In genomic region chr14:23352506-23353432, GRCh38 we compare ENCODE assay signal across 8 cellular contexts. TPM values are rescaled to one million over a fixed set of nuclear protein-coding genes. Genes with fewer than 3 reads are reported as not detected.
DNase-seq lines count a peak whose midpoint lies in the region; ATAC-seq and TF ChIP-seq lines count a peak whose summit lies in the region.

Gene SLC22A17 (minus strand): TSS chr14:23352887.

- in situ Hi-C loops in GM13976 (cut with MboI; ENCODE audit: low sequenced_read_pairs, unreplicated experiment) = no loop called here

- TF ChIP-seq CTCF in GM13976 (IDR thresholded peaks at IDR 0.05; ENCODE audit: borderline replicate concordance, control extremely low read depth, extremely low read depth, insufficient read depth, missing control alignments) = no peak

- ATAC-seq in HG03354 (IDR thresholded peaks at IDR 0.05; ENCODE audit: poor library complexity, severe bottlenecking, unreplicated experiment) = no peak

- DNase-seq in GM13976 (ENCODE audit: low spot score) (peak; percentile 61), NCI-H69 (lab: John Stamatoyannopoulos, UW) (peak; percentile 71), fibroblast of gingiva (ENCODE audit: low read depth) (peak; percentile 80), mucosa of gallbladder (ENCODE audit: low spot score) (peak; percentile 77), OCI-M2 (lab: John Stamatoyannopoulos, UW; ENCODE audit: unreplicated experiment) (no peak)
- DNase-seq in activated T-cell treated with anti-CD3 and anti-CD28 coated beads, Interleukin-2, amount 50 U/mL, for 48 hours = peak; percentile 57 to 71
- DNase-seq in stimulated activated CD8-positive, alpha-beta memory T cell treated with anti-CD3 and anti-CD28 coated beads, Interleukin-4, amount 100 ng/mL, for 24 hours (ENCODE audit: low read depth) = peak; percentile 34

RNA-seq across cellular contexts. Expression of gene SLC22A17, which starts in this region (rescaled TPM):
- 64.3 TPM for total RNA-seq in mucosa of gallbladder
